14 cellular contexts compared by ENCODE assay signal in the genomic region with DNA sequence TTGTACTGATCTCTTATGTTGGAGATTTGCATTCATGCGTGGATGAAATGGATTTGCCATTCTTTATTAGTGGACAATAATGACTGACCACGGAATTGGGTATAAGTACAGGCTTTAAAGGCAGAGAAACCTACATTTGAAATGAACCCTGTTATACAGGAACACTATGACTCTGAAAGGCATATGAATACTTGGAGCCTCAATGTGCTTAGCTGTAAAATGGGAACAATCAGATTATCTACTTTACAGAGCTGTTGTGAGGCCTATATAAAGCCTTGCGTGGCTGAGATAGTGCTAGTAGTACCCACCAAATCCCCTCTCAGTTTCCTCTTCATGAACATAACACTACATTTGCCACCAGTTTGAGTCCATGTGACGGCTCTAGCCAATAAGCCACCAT. TPM values are rescaled to one million over a fixed set of nuclear protein-coding genes. Genes with fewer than 3 reads are reported as not detected.
DNase-seq lines count a peak whose midpoint lies in the region; ATAC-seq, FAIRE-seq and TF ChIP-seq lines count a peak whose summit lies in the region.
"Had no signal": no experiment of that assay in that cellular context is flagged by ENCODE, and none has a peak within 500 bp of the region (broad histone marks: within the 10 kb centered on the region; RNA-seq: fewer than 3 reads in every experiment).

No MANE protein-coding gene starts in this region.

- intact Hi-C loops in K562 (cut with micrococcal nuclease), result no loop called here
- intact Hi-C loops in testis (cut with DNase I; ENCODE audit: low total_unique reads), result no loop called here

- H3K9ac ChIP-seq in KMS-11, result no peak overlapping the region
- H3K9ac ChIP-seq in K562 (ENCODE audit: insufficient read depth in 1 of 2, low read depth in 2 of 2, low read length in 2 of 2), result no peak overlapping the region
- H3K9ac ChIP-seq in mucosa of rectum (ENCODE audit: low read depth in 1 of 2, low read length in 2 of 2), result no peak overlapping the region

- TF ChIP-seq RAD21 in K562 (CRISPR knock-in tag; conservative IDR thresholded peaks at IDR 0.05 in 1 of 2, IDR thresholded peaks at IDR 0.05 in 1 of 2), result no peak

- TF ChIP-seq CTCF in KMS-11 (conservative IDR thresholded peaks at IDR 0.05; ENCODE audit: low read depth, low read length) (no peak), K562 (IDR thresholded peaks at IDR 0.05 in 2 of 3, conservative IDR thresholded peaks at IDR 0.05 in 1 of 3; ENCODE audit: insufficient read depth in 2 of 3, low read depth in 1 of 3, low read length in 3 of 3) (no peak), testis (IDR thresholded peaks at IDR 0.05) (no peak)

- no peaks in the 10 kb centered on the region for H4K20me1 ChIP-seq in KMS-11 (ENCODE audit: insufficient read depth)
- H4K20me1 ChIP-seq in K562 (replicated peaks; ENCODE audit: control insufficient read depth, insufficient read depth, low read length), result no peaks in the 10 kb centered on the region

- WGBS in K562 (ENCODE audit: insufficient coverage, low coverage, missing lambda C conversion rate), result 68% methylated on average over 4 of the region's 4 CpGs
- 72 to 79% methylated on average over 4 of the region's 4 CpGs for WGBS in testis, 2 donors

- H3K4me1 ChIP-seq in KMS-11 (ENCODE audit: low read depth, poor library complexity, severe bottlenecking) (peaks cover 47% of the 10 kb centered on the region), K562 (replicated peaks in 1 of 2; ENCODE audit: control insufficient read depth in 2 of 2, insufficient read depth in 2 of 2, low read length in 2 of 2) (peaks cover 11 to 14% of the 10 kb centered on the region in 2 experiments; a peak in 4 of 5 replicates), mucosa of rectum (ENCODE audit: control insufficient read depth in 2 of 2, insufficient read depth in 2 of 2, low read length in 2 of 2) (peaks cover 12 to 15% of the 10 kb centered on the region in 2 donors), testis (peaks cover 46% of the 10 kb centered on the region)

- H2AFZ ChIP-seq in KMS-11 (ENCODE audit: low read depth) (no peak overlapping the region), K562 (ENCODE audit: low read depth, low read length) (no peak overlapping the region)

- H3K27me3 ChIP-seq in KMS-11 (ENCODE audit: insufficient read depth, low read depth) (no peaks in the 10 kb centered on the region), K562 (ENCODE audit: control insufficient read depth in 2 of 2, insufficient read depth in 2 of 2, low read length in 2 of 2) (no peaks in the 10 kb centered on the region), mucosa of rectum (ENCODE audit: control insufficient read depth in 2 of 2, insufficient read depth in 2 of 2, low read length in 2 of 2) (no peaks in the 10 kb centered on the region), testis (no peaks in the 10 kb centered on the region)

- in situ Hi-C loops in K562 (cut with MboI), result no loop called here

- POLR2A ChIA-PET in K562 (lab: Yijun Ruan, JAX), result interaction anchor here (0.5 to 0.9 kb wide), 2 partner anchors 40 to 41 kb away, joined by 3 read pairs; a partner anchor contains a TSS

- CTCF ChIA-PET in K562 (lab: Yijun Ruan, JAX; ENCODE audit: low intra/inter-chr PET ratio), result no interaction called here

- BruUV-seq in K562 (replicated peaks; lab: Mats Ljungman, UMichigan), result no TSS peak

- no peaks in the 10 kb centered on the region for H3K79me2 ChIP-seq in KMS-11 (ENCODE audit: insufficient read depth, low read depth)
- no peaks in the 10 kb centered on the region for H3K79me2 ChIP-seq in K562 (ENCODE audit: control insufficient read depth, insufficient read depth, low read length)

- DNase-seq in K562 (ENCODE audit: extremely low read depth in 1 of 4, low spot score in 3 of 4) (no peak), testis (no peak), NCI-H2196 (lab: John Stamatoyannopoulos, UW; ENCODE audit: unreplicated experiment) (no peak), activated gamma-delta T cell (lab: John Stamatoyannopoulos, UW) (no peak)
- DNase-seq in activated CD8-positive, alpha-beta memory T cell treated with anti-CD3 and anti-CD28 coated beads, Interleukin-2, amount 50 U/mL, for 48 hours, result no peak
- DNase-seq: activated CD8-positive, alpha-beta T cell treated with anti-CD3 and anti-CD28 coated beads for 36 hours; central memory CD4-positive, alpha-beta T cell; endodermal cell; left colon; T-helper 1 cell had no signal

- no peak overlapping the region; the same call in 1 of the 2 replicates for H3K27ac ChIP-seq in KMS-11
- H3K27ac ChIP-seq in K562 (ENCODE audit: extremely low read depth, low read depth, low read length), result no peak overlapping the region
- peak overlapping the region; percentile 66 to 73 for H3K27ac ChIP-seq in mucosa of rectum (ENCODE audit: low read depth in 2 of 2, low read length in 2 of 2)
- H3K27ac ChIP-seq in testis, result peak overlapping the region; percentile 85 to 86

- no peak for TF ChIP-seq EP300 in K562 (IDR thresholded peaks at IDR 0.05; ENCODE audit: low read length)

- no peaks in the 10 kb centered on the region for H3K9me1 ChIP-seq in K562 (ENCODE audit: control insufficient read depth, insufficient read depth, low read length)

- no peak overlapping the region for H3K4me3 ChIP-seq in KMS-11 (IDR thresholded peaks at IDR 0.05; ENCODE audit: insufficient read depth, low read depth, low read length)
- H3K4me3 ChIP-seq in K562, result no peak overlapping the region
- H3K4me3 ChIP-seq in mucosa of rectum (ENCODE audit: low read length in 2 of 2), result no peak overlapping the region
- H3K4me3 ChIP-seq in testis, result no peak overlapping the region
- H3K4me3 ChIP-seq: smooth muscle cell had no signal

- H3K4me2 ChIP-seq in KMS-11 (peak overlapping the region; percentile 86), K562 (ENCODE audit: insufficient read depth, low read length) (no peak overlapping the region)
- H3K4me2 ChIP-seq: smooth muscle cell had no signal

- H3K9me3 ChIP-seq in K562 (replicated peaks; ENCODE audit: control insufficient read depth, insufficient read depth, low read depth, low read length) (no peaks in the 10 kb centered on the region), mucosa of rectum (ENCODE audit: control insufficient read depth in 2 of 2, low read length in 2 of 2) (no peaks in the 10 kb centered on the region), testis (no peaks in the 10 kb centered on the region)

- H3K36me3 ChIP-seq in KMS-11 (ENCODE audit: insufficient read depth) (no peaks in the 10 kb centered on the region), K562 (ENCODE audit: control insufficient read depth, insufficient read depth, low read length) (no peaks in the 10 kb centered on the region), mucosa of rectum (ENCODE audit: control insufficient read depth in 2 of 2, insufficient read depth in 2 of 2, low read length in 2 of 2) (no peaks in the 10 kb centered on the region), testis (ENCODE audit: low read depth, missing control alignments) (no peaks in the 10 kb centered on the region)

- no peak for ATAC-seq in K562
- ATAC-seq in GM18520 (IDR thresholded peaks at IDR 0.05; ENCODE audit: unreplicated experiment), result no peak
- ATAC-seq: activated CD8-positive, alpha-beta T cell treated with anti-CD3 and anti-CD28 coated beads for 36 hours had no signal

- FAIRE-seq in K562 (lab: Jason Lieb, UNC), result no peak

- TF ChIP-seq POLR2A in K562 (conservative IDR thresholded peaks at IDR 0.05) (no peak), testis (IDR thresholded peaks at IDR 0.05) (no peak)

TF ChIP-seq in K562, 482 proteins besides CTCF, POLR2A, EP300 and RAD21 (continues in another document):
- TF ChIP-seq KDM1A (IDR thresholded peaks at IDR 0.05), result peak; percentile 71 to 78
- peak; percentile 53; the same call in 1 of the 2 replicates for TF ChIP-seq HDAC2 (IDR thresholded peaks at IDR 0.05)

RNA-seq across cellular contexts. Expression of a gene that starts 18.9 kb away (rescaled TPM):
- 73.7 and 86.6 TPM in 2 replicates for total RNA-seq in K562 (2011; cell fraction: chromatin; rRNA removed; ENCODE audit: low replicate concordance)
- total RNA-seq in K562 (2011; cell fraction: nucleolus; rRNA removed), result 95.9 and 106 TPM in 2 replicates
- total RNA-seq in K562 (2011; cell fraction: nucleoplasm; rRNA removed), result 91.3 and 109 TPM in 2 replicates
- total RNA-seq in K562 (2014; rRNA removed) (56.1 and 59.2 TPM in 2 replicates), K562 (2014; rRNA removed; fragmentation: Illumina TruSeq; extraction: Trizol) (34.4 and 37.9 TPM in 2 replicates), K562 (2015; rRNA removed; fragmentation: Illumina TruSeq; extraction: Trizol) (49.0 and 50.9 TPM in 2 replicates), K562 (2021) (71.7 and 82.7 TPM in 2 replicates), testis (100 to 1,000 TPM in 1 of 2 donors, 10 to 100 TPM in 1; 95.8 to 136 TPM)
- polyA plus RNA-seq in K562 (2011; rRNA removed) (42.9 and 52.4 TPM in 2 replicates), K562 (2014; fragmentation: Illumina TruSeq; extraction: Trizol) (44.5 and 50.6 TPM in 2 replicates), K562 (2014; fragmentation: Nextera tagmentation; extraction: Ambion mirVana) (1 to 10 TPM; 3.9 to 5.1 TPM), K562 (2014; rRNA removed) (64.2 and 72.6 TPM in 2 replicates), testis (ENCODE audit: insufficient read depth, low read depth, low replicate concordance) (106 TPM)
- polyA plus RNA-seq in K562 (2011; cell fraction: cytosol; rRNA removed), result 63.9 and 119 TPM in 2 replicates
- 59.1 and 67.4 TPM in 2 replicates for polyA plus RNA-seq in K562 (2011; cell fraction: nucleus; rRNA removed)
- polyA plus RNA-seq in K562 (2012), result 75.0 and 92.9 TPM in 2 replicates
- polyA minus RNA-seq in K562 (2011; rRNA and poly(A)+ RNA removed), result 36.0 and 42.1 TPM in 2 replicates
- 40.6 and 47.7 TPM in 2 replicates for polyA minus RNA-seq in K562 (2011; cell fraction: cytosol; rRNA and poly(A)+ RNA removed)
- polyA minus RNA-seq in K562 (2011; cell fraction: nucleus; rRNA and poly(A)+ RNA removed), result 18.3 and 30.5 TPM in 2 replicates

RNA-seq across cellular contexts. Expression of a gene that starts 39.5 kb away (rescaled TPM):
- 20.6 and 74.4 TPM in 2 replicates for total RNA-seq in K562 (2011; cell fraction: chromatin; rRNA removed; ENCODE audit: low replicate concordance)
- total RNA-seq in K562 (2011; cell fraction: nucleolus; rRNA removed), result 10.7 and 15.1 TPM in 2 replicates
- 20.2 and 22.8 TPM in 2 replicates for total RNA-seq in K562 (2011; cell fraction: nucleoplasm; rRNA removed)
- total RNA-seq in K562 (2014; rRNA removed), result 18.9 and 22.2 TPM in 2 replicates
- 32.8 and 33.9 TPM in 2 replicates for total RNA-seq in K562 (2014; rRNA removed; fragmentation: Illumina TruSeq; extraction: Trizol)
- 25.8 and 28.8 TPM in 2 replicates for total RNA-seq in K562 (2015; rRNA removed; fragmentation: Illumina TruSeq; extraction: Trizol)
- 22.9 and 24.0 TPM in 2 replicates for total RNA-seq in K562 (2021)
- 37.5 and 38.6 TPM in 2 replicates for polyA plus RNA-seq in K562 (2011; rRNA removed)
- polyA plus RNA-seq in K562 (2011; cell fraction: cytosol; rRNA removed), result 4.0 and 9.8 TPM in 2 replicates
- 41.6 and 58.9 TPM in 2 replicates for polyA plus RNA-seq in K562 (2011; cell fraction: nucleus; rRNA removed)
- polyA plus RNA-seq in K562 (2012), result 22.2 and 23.9 TPM in 2 replicates
- polyA plus RNA-seq in K562 (2014; fragmentation: Illumina TruSeq; extraction: Trizol), result 21.6 and 25.0 TPM in 2 replicates
- polyA plus RNA-seq in K562 (2014; fragmentation: Nextera tagmentation; extraction: Ambion mirVana), result 10 to 100 TPM; 12.2 to 18.1 TPM
- polyA plus RNA-seq in K562 (2014; rRNA removed), result 19.2 and 32.9 TPM in 2 replicates
- polyA minus RNA-seq in K562 (2011; rRNA and poly(A)+ RNA removed), result 45.8 and 63.5 TPM in 2 replicates
- 13.9 and 14.1 TPM in 2 replicates for polyA minus RNA-seq in K562 (2011; cell fraction: cytosol; rRNA and poly(A)+ RNA removed)
- 17.5 and 36.4 TPM in 2 replicates for polyA minus RNA-seq in K562 (2011; cell fraction: nucleus; rRNA and poly(A)+ RNA removed)
- total RNA-seq in testis, result 10 to 100 TPM; 27.1 to 32.3 TPM
- polyA plus RNA-seq in testis (ENCODE audit: insufficient read depth, low read depth, low replicate concordance), result 29.2 TPM

Comparison
In these comparisons a context has a peak if more than half of its experiments do, and no peak if none do; other contexts are left out.
1. H3K27ac ChIP-seq: peak in mucosa of rectum (2 of 2) and testis (2 of 2); none in KMS-11 (single experiment) and K562 (single experiment).